Comparison of ENCODE assay signal across 21 cellular contexts in genomic region chr10:106714734-106715368, GRCh38.
"Had no signal": no experiment of that assay in that cellular context is flagged by ENCODE, and none has a peak within 500 bp of the region (broad histone marks: within the 10 kb centered on the region; RNA-seq: fewer than 3 reads in every experiment).

No MANE protein-coding gene starts in this region.

- H3K4me3 ChIP-seq: body of pancreas, cardiac muscle cell, lower lobe of right lung, prostate gland, right atrium auricular region, tibial artery had no signal

- ATAC-seq: activated CD8-positive, alpha-beta memory T cell treated with anti-CD3 and anti-CD28 coated beads, Interleukin-2, amount 10 ng/mL, durations not matched to agents 7 days and 5 days; activated CD8-positive, alpha-beta T cell treated with anti-CD3 and anti-CD28 coated beads for 36 hours; body of pancreas; left lobe of liver; lower lobe of right lung; natural killer cell; stimulated activated naive CD8-positive, alpha-beta T cell treated with anti-CD3 and anti-CD28 coated beads, Interleukin-15, Interleukin-2, amounts not matched to agents 100 U/mL and 50 U/mL, for 24 hours had no signal

- DNase-seq: activated CD4-positive, alpha-beta T cell treated with anti-CD3 and anti-CD28 coated beads, Interleukin-2, amount 10 ng/mL, durations not matched to agents 24 days and 14 days; activated CD4-positive, CD25-positive, alpha-beta regulatory T cell; activated CD8-positive, alpha-beta memory T cell treated with anti-CD3 and anti-CD28 coated beads, Interleukin-2, amount 10 ng/mL, durations not matched to agents 7 days and 5 days; activated CD8-positive, alpha-beta T cell treated with anti-CD3 and anti-CD28 coated beads for 36 hours; activated effector memory CD4-positive, alpha-beta T cell treated with anti-CD3 and anti-CD28 coated beads, Interleukin-2, amount 50 U/mL, for 16 hours; activated naive CD4-positive, alpha-beta T cell treated with anti-CD3 and anti-CD28 coated beads, Interleukin-2, amount 50 U/mL, for 16 hours; activated T-cell treated with anti-CD3 and anti-CD28 coated beads for 4 hours; body of pancreas; effector CD4-positive, alpha-beta T cell; erythroblast; foreskin fibroblast; lower lobe of right lung; natural killer cell; stimulated activated CD4-positive, alpha-beta T cell treated with anti-CD3 and anti-CD28 coated beads, Interleukin-4, amount 100 ng/mL, for 24 hours; stimulated activated naive CD8-positive, alpha-beta T cell treated with anti-CD3 and anti-CD28 coated beads, Interleukin-15, Interleukin-2, amounts not matched to agents 100 U/mL and 50 U/mL, for 24 hours; T1000; tibial artery had no signal

- H3K36me3 ChIP-seq: cardiac muscle cell, lower lobe of right lung, prostate gland, right atrium auricular region, tibial artery had no signal

- H3K27me3 ChIP-seq: body of pancreas, cardiac muscle cell, right atrium auricular region, tibial artery had no signal

- H3K9me3 ChIP-seq: body of pancreas, lower lobe of right lung, prostate gland, right atrium auricular region, tibial artery had no signal

- H3K4me1 ChIP-seq: body of pancreas, lower lobe of right lung, prostate gland, right atrium auricular region, tibial artery had no signal

- H3K27ac ChIP-seq: body of pancreas, cardiac muscle cell, lower lobe of right lung, prostate gland, right atrium auricular region, tibial artery had no signal
